ENCODE assay signal across 21 cellular contexts in the genomic region with DNA sequence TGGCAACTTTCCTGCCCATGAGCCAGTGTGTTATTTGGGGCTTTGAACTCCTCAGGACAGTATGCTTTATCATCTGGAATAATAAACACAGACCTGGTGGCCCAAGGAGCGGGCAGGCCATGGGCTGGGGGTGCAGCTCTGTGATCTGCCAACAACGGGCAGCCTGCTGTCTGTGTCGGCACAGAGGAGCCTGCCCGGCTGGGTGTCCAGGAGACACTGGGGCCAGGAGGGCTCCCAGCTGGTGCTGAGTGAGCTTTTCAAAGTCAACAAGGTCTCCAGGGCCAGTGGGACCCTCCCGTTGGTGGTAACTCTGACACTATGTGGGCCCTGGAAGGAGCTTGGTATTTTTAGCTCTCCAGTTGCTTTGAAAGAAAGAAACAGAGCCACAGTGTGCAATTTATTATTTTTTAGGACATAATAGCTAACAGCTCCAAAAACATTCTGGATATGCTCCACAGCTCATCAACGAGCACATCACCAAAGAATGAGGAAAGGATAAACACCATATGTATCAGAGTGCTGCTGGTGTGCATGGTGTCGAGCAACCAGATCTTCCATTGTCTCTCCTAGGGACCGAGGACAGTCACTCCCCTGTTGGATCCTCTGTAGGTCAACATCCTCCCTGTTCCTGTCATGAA.
A peak's percentile ranks its signal among the peaks of the same experiment; 100 is the strongest.
DNase-seq lines count a peak whose midpoint lies in the region; ATAC-seq and TF ChIP-seq lines count a peak whose summit lies in the region.
"Had no signal": no experiment of that assay in that cellular context is flagged by ENCODE, and none has a peak within 500 bp of the region (broad histone marks: within the 10 kb centered on the region; RNA-seq: fewer than 3 reads in every experiment).

No MANE protein-coding gene starts in this region.

- no peak overlapping the region for H4K8ac ChIP-seq in mesenchymal stem cell (ENCODE audit: low read length)

- H3K18ac ChIP-seq in mesenchymal stem cell (ENCODE audit: low read depth in 1 of 2, low read length in 2 of 2) = peak overlapping the region; percentile 18 to 54

- intact Hi-C loops in upper lobe of right lung (cut with DNase I) (no loop called here), transverse colon (cut with DNase I; ENCODE audit: low total_unique reads) (no loop called here)

- no peak for TF ChIP-seq EP300 in transverse colon (IDR thresholded peaks at IDR 0.05; ENCODE audit: low read depth)

- H2BK15ac ChIP-seq in mesenchymal stem cell (ENCODE audit: low read depth, poor library complexity, severe bottlenecking) = peak overlapping the region; percentile 41

- no peak overlapping the region; the same call in 1 of the 2 replicates for H3K9ac ChIP-seq in GM23248
- peak overlapping the region; percentile 42 for H3K9ac ChIP-seq in mesenchymal stem cell (ENCODE audit: low read length)

- H3K4ac ChIP-seq in mesenchymal stem cell (ENCODE audit: low read depth in 1 of 2, low read length in 2 of 2) = no peak overlapping the region

- H3K23ac ChIP-seq in mesenchymal stem cell (ENCODE audit: low read length in 2 of 2) = no peak overlapping the region

- H2BK5ac ChIP-seq in mesenchymal stem cell (ENCODE audit: low read depth, low read length, poor library complexity, severe bottlenecking) = no peak overlapping the region

- H2AFZ ChIP-seq in GM23248 (peak overlapping the region; percentile 80), mesenchymal stem cell (ENCODE audit: low read depth, low read length) (no peak overlapping the region)

- peak; percentile 31 for DNase-seq in GM23248
- DNase-seq in brain pericyte (ENCODE audit: low read depth, low spot score) = peak; percentile 81
- no peak for DNase-seq in mesenchymal stem cell
- DNase-seq in upper lobe of right lung = no peak
- DNase-seq in GM20000 (ENCODE audit: low spot score) = no peak
- no peak for DNase-seq in transverse colon
- DNase-seq: activated CD4-positive, alpha-beta T cell treated with anti-CD3 and anti-CD28 coated beads, Interleukin-2, amount 50 U/mL, for 4 hours; activated CD8-positive, alpha-beta memory T cell treated with anti-CD3 and anti-CD28 coated beads, Interleukin-2, amount 50 U/mL, for 4 hours; DND-41; H7; kidney glomerular epithelial cell; naive thymus-derived CD4-positive, alpha-beta T cell; NCI-H1105 treated with DMSO at 0.1 percent for 48 hours; NCI-H510A; right cardiac atrium had no signal

- H3K27ac ChIP-seq in GM23248 (0 out of 2 replicates have a peak overlapping the region, but pooled peaks have one; percentile 28), mesenchymal stem cell (ENCODE audit: low read length, poor library complexity, severe bottlenecking) (peak overlapping the region; percentile 70), upper lobe of right lung (peak overlapping the region; percentile 2), transverse colon (no peak overlapping the region)
- H3K27ac ChIP-seq: epithelial cell of prostate, pancreas, SK-N-MC had no signal

- peak overlapping the region in 1 of 2 experiments; percentile 67 for H2BK12ac ChIP-seq in mesenchymal stem cell (ENCODE audit: low read length in 2 of 2)

- no peak overlapping the region for H2BK120ac ChIP-seq in mesenchymal stem cell (ENCODE audit: low read depth, low read length)

- no peaks in the 10 kb centered on the region for H3K79me2 ChIP-seq in GM23248 (ENCODE audit: insufficient read depth)

- H3K36me3 ChIP-seq in GM23248 (ENCODE audit: low read depth) (no peaks in the 10 kb centered on the region), mesenchymal stem cell (ENCODE audit: control insufficient read depth in 1 of 2, insufficient read depth in 2 of 2, low read depth in 1 of 2, low read length in 2 of 2) (no peaks in the 10 kb centered on the region), upper lobe of right lung (no peaks in the 10 kb centered on the region), transverse colon (no peaks in the 10 kb centered on the region)
- H3K36me3 ChIP-seq: pancreas had no signal

- H3K9me3 ChIP-seq in GM23248 (ENCODE audit: low read depth) (no peaks in the 10 kb centered on the region), mesenchymal stem cell (ENCODE audit: control insufficient read depth, low read length) (no peaks in the 10 kb centered on the region), upper lobe of right lung (no peaks in the 10 kb centered on the region), transverse colon (no peaks in the 10 kb centered on the region)
- H3K9me3 ChIP-seq: pancreas had no signal

- in situ Hi-C loops in GM23248 (cut with MboI) (loop anchor here (25.0 kb wide), 2 partner anchors 383 to 883 kb away; partner anchors contain the start of gene PLPP3), transverse colon (cut with MboI; ENCODE audit: low pct_ligation_motif_present in 1 of 4, low pct_unique_long_range_greater_than_20kb in 1 of 4, low sequenced_read_pairs in 3 of 4) (loop anchor here in 1 of 4 donors (25.0 kb wide), 1 partner anchor 883 kb away; the partner anchor contains the start of gene PLPP3)

- H3K9me2 ChIP-seq in GM23248 (ENCODE audit: insufficient read depth) = no peaks in the 10 kb centered on the region

- WGBS in GM23248 (ENCODE audit: low coverage in 1 of 2, low lambda C conversion rate in 2 of 2, missing lambda C conversion rate in 2 of 2), 2 experiments = 15 to 16% methylated on average over 8 of the region's 8 CpGs
- 63% methylated on average over 8 of the region's 8 CpGs for WGBS in mesenchymal stem cell
- WGBS in transverse colon (ENCODE audit: low coverage in 1 of 2), 2 donors = 64% methylated on average over 8 of the region's 8 CpGs; no CpG with 5 or more reads in 1 of the 2 donors

- TF ChIP-seq CTCF in upper lobe of right lung (IDR thresholded peaks at IDR 0.05) = no peak
- TF ChIP-seq CTCF in GM20000 (IDR thresholded peaks at IDR 0.05; ENCODE audit: extremely low read depth, missing control alignments) = no peak
- TF ChIP-seq CTCF in transverse colon (IDR thresholded peaks at IDR 0.05) = no peak

- ATAC-seq in upper lobe of right lung (no peak), GM21825 (IDR thresholded peaks at IDR 0.05; ENCODE audit: unreplicated experiment) (no peak)
- ATAC-seq: activated T-helper 17 cell treated with anti-CD3 and anti-CD28 coated beads, Interleukin-2, amount 50 U/mL, for 72 hours; naive thymus-derived CD4-positive, alpha-beta T cell; pancreas; right cardiac atrium; WTC11 had no signal

- peaks cover 40% of the 10 kb centered on the region for H3K4me1 ChIP-seq in GM23248 (ENCODE audit: insufficient read depth)
- H3K4me1 ChIP-seq in mesenchymal stem cell (ENCODE audit: control insufficient read depth, insufficient read depth, low read depth, low read length) = peaks cover 6% of the 10 kb centered on the region
- no peaks in the 10 kb centered on the region for H3K4me1 ChIP-seq in upper lobe of right lung
- peaks cover 0 to 5% (median 2%) of the 10 kb centered on the region in 4 donors for H3K4me1 ChIP-seq in transverse colon
- H3K4me1 ChIP-seq: pancreas had no signal

- H3K79me1 ChIP-seq in mesenchymal stem cell (replicated peaks; ENCODE audit: low read length, poor library complexity, severe bottlenecking) = no peaks in the 10 kb centered on the region

- H3K14ac ChIP-seq in mesenchymal stem cell (ENCODE audit: low read length in 2 of 2) = no peak overlapping the region

- no peak for TF ChIP-seq POLR2A in transverse colon (IDR thresholded peaks at IDR 0.05)

- H4K91ac ChIP-seq in mesenchymal stem cell (ENCODE audit: low read length) = no peak overlapping the region

- H3K27me3 ChIP-seq in GM23248 (replicated peaks; ENCODE audit: insufficient read depth) (no peaks in the 10 kb centered on the region), mesenchymal stem cell (ENCODE audit: control insufficient read depth in 1 of 2, insufficient read depth in 1 of 2, low read length in 2 of 2) (no peaks in the 10 kb centered on the region), upper lobe of right lung (no peaks in the 10 kb centered on the region), transverse colon (no peaks in the 10 kb centered on the region)
- H3K27me3 ChIP-seq: pancreas had no signal

- H4K20me1 ChIP-seq in GM23248 (ENCODE audit: insufficient read depth) = no peaks in the 10 kb centered on the region

- H3F3A ChIP-seq in GM23248 (ENCODE audit: insufficient read depth) = peaks cover 21% of the 10 kb centered on the region

- H2AK5ac ChIP-seq in mesenchymal stem cell (ENCODE audit: low read length, severe bottlenecking) = no peak overlapping the region

- H3K4me2 ChIP-seq in GM23248 (ENCODE audit: unreplicated experiment) = no peak overlapping the region
- no peak overlapping the region for H3K4me2 ChIP-seq in mesenchymal stem cell (ENCODE audit: low read length, poor library complexity, severe bottlenecking)

- H3K4me3 ChIP-seq in GM23248 = no peak overlapping the region
- no peak overlapping the region for H3K4me3 ChIP-seq in mesenchymal stem cell (ENCODE audit: insufficient read depth in 1 of 2, low read depth in 1 of 2, low read length in 2 of 2)
- H3K4me3 ChIP-seq in upper lobe of right lung = no peak overlapping the region
- H3K4me3 ChIP-seq in transverse colon = no peak overlapping the region
- H3K4me3 ChIP-seq: pancreas, SK-N-MC had no signal

Comparison
In these comparisons a context has a peak if more than half of its experiments do, and no peak if none do; other contexts are left out.
1. DNase-seq: peak in GM23248 (single experiment) and brain pericyte (single experiment); none in mesenchymal stem cell (single experiment), upper lobe of right lung (single experiment), GM20000 (single experiment) and transverse colon (single experiment).
2. H3K27ac ChIP-seq: peak in GM23248 (single experiment), mesenchymal stem cell (single experiment) and upper lobe of right lung (single experiment); none in transverse colon (0 of 4).